ENCODE assay signal across 16 cellular contexts in the genomic region with DNA sequence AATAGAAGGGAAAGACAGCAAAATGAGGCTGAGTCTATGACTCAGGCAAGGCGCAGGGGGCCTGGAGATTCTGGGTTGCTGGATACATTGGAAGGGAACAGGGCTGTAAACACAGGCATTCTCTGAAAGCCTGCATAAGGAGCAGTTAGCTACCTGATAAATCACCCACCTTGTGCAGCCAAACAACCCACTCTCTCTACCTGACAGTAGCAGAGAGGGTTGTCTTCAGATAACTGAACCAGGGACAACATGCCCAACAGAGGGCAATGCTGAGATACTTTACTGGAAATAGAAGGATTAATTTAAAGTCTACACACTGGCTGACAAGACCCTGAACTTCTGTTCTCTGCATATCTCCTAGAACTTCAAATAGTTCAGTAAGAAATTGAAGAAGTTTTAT.
DNase-seq lines count a peak whose midpoint lies in the region; ATAC-seq and TF ChIP-seq lines count a peak whose summit lies in the region.
"Had no signal": no experiment of that assay in that cellular context is flagged by ENCODE, and none has a peak within 500 bp of the region (broad histone marks: within the 10 kb centered on the region; RNA-seq: fewer than 3 reads in every experiment).

No MANE protein-coding gene starts in this region.

- H3K4me1 ChIP-seq in GM23338 (ENCODE audit: insufficient read depth) = no peaks in the 10 kb centered on the region; the same call in 1 of the 2 replicates
- no peaks in the 10 kb centered on the region for H3K4me1 ChIP-seq in PC-3 (ENCODE audit: insufficient read depth, low read length)
- H3K4me1 ChIP-seq: BE2C, parathyroid adenoma had no signal

- ATAC-seq in GM23338 = peak; percentile 88
- no peak for ATAC-seq in PC-3
- no peak for ATAC-seq in GM21619 (IDR thresholded peaks at IDR 0.05; ENCODE audit: unreplicated experiment)
- ATAC-seq: activated CD8-positive, alpha-beta memory T cell treated with anti-CD3 and anti-CD28 coated beads, Interleukin-2, amount 10 ng/mL, durations not matched to agents 7 days and 5 days; activated naive CD4-positive, alpha-beta T cell treated with anti-CD3 and anti-CD28 coated beads, Interleukin-2, amount 50 U/mL, for 72 hours; stimulated activated effector memory CD8-positive, alpha-beta T cell treated with anti-CD3 and anti-CD28 coated beads, Interleukin-12 subunit alpha, Interleukin-12 subunit beta, amount 100 ng/mL, for 72 hours had no signal

- H3K9ac ChIP-seq in PC-3 (ENCODE audit: low read length) = no peak overlapping the region
- H3K9ac ChIP-seq: parathyroid adenoma had no signal

- H3K27ac Mint-ChIP-seq in GM23338 = no peak overlapping the region
- H3K27ac Mint-ChIP-seq: activated CD8-positive, alpha-beta memory T cell treated with anti-CD3 and anti-CD28 coated beads, Interleukin-2, amount 10 ng/mL, durations not matched to agents 7 days and 5 days; activated naive CD4-positive, alpha-beta T cell treated with anti-CD3 and anti-CD28 coated beads, Interleukin-2, amount 50 U/mL, for 72 hours; stimulated activated effector memory CD8-positive, alpha-beta T cell treated with anti-CD3 and anti-CD28 coated beads, Interleukin-12 subunit alpha, Interleukin-12 subunit beta, amount 100 ng/mL, for 72 hours had no signal

- CTCF ChIA-PET in PC-3 (lab: Charles Lee) = no interaction called here

- H3F3A ChIP-seq in GM23338 (replicated peaks; ENCODE audit: low read depth) (no peaks in the 10 kb centered on the region), PC-3 (ENCODE audit: low read length, unreplicated experiment) (no peaks in the 10 kb centered on the region)

- H3K27me3 ChIP-seq in GM23338 (ENCODE audit: insufficient read depth) = no peaks in the 10 kb centered on the region
- H3K27me3 ChIP-seq in PC-3 (ENCODE audit: low read length) = 0 out of 2 replicates have a peak, but pooled peaks cover under 1% of the 10 kb centered on the region
- H3K27me3 ChIP-seq: BE2C had no signal

- no peaks in the 10 kb centered on the region for H3K9me3 ChIP-seq in PC-3 (ENCODE audit: low read length)
- H3K9me3 ChIP-seq: BE2C had no signal

- no peaks in the 10 kb centered on the region for H3K4me1 Mint-ChIP-seq in GM23338
- H3K4me1 Mint-ChIP-seq: activated CD8-positive, alpha-beta memory T cell treated with anti-CD3 and anti-CD28 coated beads, Interleukin-2, amount 10 ng/mL, durations not matched to agents 7 days and 5 days; stimulated activated effector memory CD8-positive, alpha-beta T cell treated with anti-CD3 and anti-CD28 coated beads, Interleukin-12 subunit alpha, Interleukin-12 subunit beta, amount 100 ng/mL, for 72 hours had no signal

- DNase-seq in AG09319 (ENCODE audit: extremely low read depth, low read depth) (no peak), GM23338 (ENCODE audit: low spot score) (peak; percentile 58), PC-3 (peak; percentile 5), germinal center (ENCODE audit: low spot score) (peak; percentile 14), NCI-H2196 (lab: John Stamatoyannopoulos, UW; ENCODE audit: unreplicated experiment) (no peak), KG1 (lab: John Stamatoyannopoulos, UW) (no peak)
- DNase-seq in stimulated activated naive CD4-positive, alpha-beta T cell treated with Interleukin-2 at 50 U/mL for 16 hours (lab: John Stamatoyannopoulos, UW) = no peak
- DNase-seq: activated CD8-positive, alpha-beta memory T cell treated with anti-CD3 and anti-CD28 coated beads, Interleukin-2, amount 10 ng/mL, durations not matched to agents 7 days and 5 days; BE2C; NCI-H2029 treated with DMSO at 0.1 percent for 48 hours; stimulated activated CD4-positive, alpha-beta T cell treated with anti-CD3 and anti-CD28 coated beads, Interleukin-1b, Interleukin-23, amount 100 ng/mL, for 48 hours had no signal

- H3K9me3 Mint-ChIP-seq in GM23338 = no peaks in the 10 kb centered on the region
- H3K9me3 Mint-ChIP-seq: activated naive CD4-positive, alpha-beta T cell treated with anti-CD3 and anti-CD28 coated beads, Interleukin-2, amount 50 U/mL, for 72 hours; stimulated activated effector memory CD8-positive, alpha-beta T cell treated with anti-CD3 and anti-CD28 coated beads, Interleukin-12 subunit alpha, Interleukin-12 subunit beta, amount 100 ng/mL, for 72 hours had no signal

- H3K36me3 Mint-ChIP-seq in GM23338 (ENCODE audit: low read depth) = no peaks in the 10 kb centered on the region
- H3K36me3 Mint-ChIP-seq: activated CD8-positive, alpha-beta memory T cell treated with anti-CD3 and anti-CD28 coated beads, Interleukin-2, amount 10 ng/mL, durations not matched to agents 7 days and 5 days; activated naive CD4-positive, alpha-beta T cell treated with anti-CD3 and anti-CD28 coated beads, Interleukin-2, amount 50 U/mL, for 72 hours; stimulated activated effector memory CD8-positive, alpha-beta T cell treated with anti-CD3 and anti-CD28 coated beads, Interleukin-12 subunit alpha, Interleukin-12 subunit beta, amount 100 ng/mL, for 72 hours had no signal

- POLR2A ChIA-PET in PC-3 (lab: Charles Lee; ENCODE audit: unreplicated experiment) = no interaction called here

- peaks cover 4% of the 10 kb centered on the region; the same call in 1 of the 2 replicates for H3K9me2 ChIP-seq in GM23338 (ENCODE audit: insufficient read depth)
- H3K9me2 ChIP-seq in PC-3 (replicated peaks; ENCODE audit: low read length) = no peaks in the 10 kb centered on the region

- no peak overlapping the region for H3K4me3 Mint-ChIP-seq in GM23338
- H3K4me3 Mint-ChIP-seq: activated CD8-positive, alpha-beta memory T cell treated with anti-CD3 and anti-CD28 coated beads, Interleukin-2, amount 10 ng/mL, durations not matched to agents 7 days and 5 days; stimulated activated effector memory CD8-positive, alpha-beta T cell treated with anti-CD3 and anti-CD28 coated beads, Interleukin-12 subunit alpha, Interleukin-12 subunit beta, amount 100 ng/mL, for 72 hours had no signal

- H4K20me1 ChIP-seq in GM23338 (replicated peaks; ENCODE audit: insufficient read depth) (no peaks in the 10 kb centered on the region), PC-3 (ENCODE audit: low read length) (no peaks in the 10 kb centered on the region)

- H3K36me3 ChIP-seq in GM23338 (ENCODE audit: insufficient read depth) (no peaks in the 10 kb centered on the region), PC-3 (ENCODE audit: low read depth, low read length) (no peaks in the 10 kb centered on the region)
- H3K36me3 ChIP-seq: BE2C had no signal

- H3K27ac ChIP-seq in GM23338 (ENCODE audit: low read depth) (no peak overlapping the region), PC-3 (ENCODE audit: low read length) (no peak overlapping the region)
- H3K27ac ChIP-seq: parathyroid adenoma had no signal

- H3K79me2 ChIP-seq in GM23338 (replicated peaks; ENCODE audit: insufficient read depth) (no peaks in the 10 kb centered on the region), PC-3 (ENCODE audit: low read length) (no peaks in the 10 kb centered on the region)
- H3K79me2 ChIP-seq: parathyroid adenoma had no signal

- TF ChIP-seq CTCF in AG09319 (IDR thresholded peaks at IDR 0.05; ENCODE audit: low read depth, low read length) (peak; percentile 6), GM23338 (conservative IDR thresholded peaks at IDR 0.05; ENCODE audit: low read depth in 2 of 2) (peak; percentile 54 to 70), PC-3 (conservative IDR thresholded peaks at IDR 0.05; ENCODE audit: low read depth, low read length) (no peak; the same call in 1 of the 2 replicates)

- H2AFZ ChIP-seq in GM23338 (no peak overlapping the region), PC-3 (ENCODE audit: low read length) (no peak overlapping the region)
- H2AFZ ChIP-seq: parathyroid adenoma had no signal

- peaks cover 8% of the 10 kb centered on the region for H3K27me3 Mint-ChIP-seq in GM23338 (ENCODE audit: insufficient read depth, low read depth, poor library complexity)
- H3K27me3 Mint-ChIP-seq: activated CD8-positive, alpha-beta memory T cell treated with anti-CD3 and anti-CD28 coated beads, Interleukin-2, amount 10 ng/mL, durations not matched to agents 7 days and 5 days had no signal

- no peak overlapping the region for H3K4me2 ChIP-seq in GM23338
- no peak overlapping the region for H3K4me2 ChIP-seq in PC-3 (ENCODE audit: low read length)

- intact Hi-C loops in PC-3 (cut with micrococcal nuclease) = no loop called here

- H3K4me3 ChIP-seq in GM23338 (no peak overlapping the region), PC-3 (ENCODE audit: low read length) (no peak overlapping the region)
- H3K4me3 ChIP-seq: lung had no signal

- no TSS peak for BruUV-seq in PC-3 (replicated peaks; lab: Mats Ljungman, UMichigan)

TF ChIP-seq in GM23338, 12 proteins besides CTCF, POLR2A, EP300 and RAD21:
- TF ChIP-seq JUNB (IDR thresholded peaks at IDR 0.05; ENCODE audit: unreplicated experiment) (no peak), EZH2 (IDR thresholded peaks at IDR 0.05; ENCODE audit: low read depth, unreplicated experiment) (no peak), CREB1 (CRISPR knock-in tag; IDR thresholded peaks at IDR 0.05; ENCODE audit: low read depth) (no peak), REST (IDR thresholded peaks at IDR 0.05; ENCODE audit: unreplicated experiment) (no peak), EZH2phosphoT487 (IDR thresholded peaks at IDR 0.05; ENCODE audit: unreplicated experiment) (no peak), ZNF331 (CRISPR knock-in tag; IDR thresholded peaks at IDR 0.05; ENCODE audit: low read depth) (no peak)

Comparison
In these comparisons a context has a peak if more than half of its experiments do, and no peak if none do; other contexts are left out.
1. DNase-seq: peak in GM23338 (single experiment), PC-3 (single experiment) and germinal center (single experiment); none in AG09319 (single experiment), NCI-H2196 (single experiment), stimulated activated naive CD4-positive, alpha-beta T cell treated with Interleukin-2 at 50 U/mL for 16 hours (single experiment) and KG1 (single experiment).